ENCODE assay signal across 14 cellular contexts in genomic region chr1:208535518-208535917, GRCh38.
DNase-seq lines count a peak whose midpoint lies in the region; ATAC-seq, FAIRE-seq and TF ChIP-seq lines count a peak whose summit lies in the region.
"Had no signal": no experiment of that assay in that cellular context is flagged by ENCODE, and none has a peak within 500 bp of the region (broad histone marks: within the 10 kb centered on the region; RNA-seq: fewer than 3 reads in every experiment).

No MANE protein-coding gene starts in this region.

- H3K18ac ChIP-seq in mesendoderm (ENCODE audit: low read length) = no peak overlapping the region

- no peaks in the 10 kb centered on the region for H3K36me3 ChIP-seq in BLaER1 treated with 17β-estradiol and CSF1 and Interleukin-3, amounts not matched to agents 10 nM and 100 nM
- H3K36me3 ChIP-seq in K562 (ENCODE audit: control insufficient read depth, insufficient read depth, low read length) (no peaks in the 10 kb centered on the region), mesendoderm (ENCODE audit: control insufficient read depth, insufficient read depth, low read length) (no peaks in the 10 kb centered on the region), suprapubic skin (no peaks in the 10 kb centered on the region), body of pancreas (replicated peaks in 1 of 2; ENCODE audit: insufficient read depth in 1 of 2, low read depth in 2 of 2) (no peaks in the 10 kb centered on the region)
- H3K36me3 ChIP-seq: BE2C had no signal

- no peak overlapping the region for H4K5ac ChIP-seq in mesendoderm (ENCODE audit: low read length)

- H3K9me1 ChIP-seq in K562 (ENCODE audit: control insufficient read depth, insufficient read depth, low read length) = no peaks in the 10 kb centered on the region

- H3K56ac ChIP-seq in mesendoderm (ENCODE audit: low read length) = peak overlapping the region; percentile 4

- H3K27me3 Mint-ChIP-seq in activated T-helper 1 cell treated with anti-CD3 and anti-CD28 coated beads, Interleukin-12 subunit alpha, Interleukin-12 subunit beta, Interleukin-2, Interleukin-4 antibody, amounts not matched to agents 30 ng/mL and 10 ng/mL and 1 ng/mL, durations not matched to agents 14 hours and 24 hours and 36 hours (ENCODE audit: insufficient read depth) = peaks cover 2% of the 10 kb centered on the region

- no peaks in the 10 kb centered on the region for H3K4me1 Mint-ChIP-seq in activated T-helper 1 cell treated with anti-CD3 and anti-CD28 coated beads, Interleukin-12 subunit alpha, Interleukin-12 subunit beta, Interleukin-2, Interleukin-4 antibody, amounts not matched to agents 30 ng/mL and 10 ng/mL and 1 ng/mL, durations not matched to agents 14 hours and 24 hours and 36 hours (ENCODE audit: low read depth)

- H3K27me3 ChIP-seq in BLaER1 treated with 17β-estradiol and CSF1 and Interleukin-3, amounts not matched to agents 10 nM and 100 nM = no peaks in the 10 kb centered on the region
- peaks cover 0 to 13% of the 10 kb centered on the region in 2 experiments; a peak in 3 of 5 replicates for H3K27me3 ChIP-seq in K562 (ENCODE audit: control insufficient read depth in 2 of 2, insufficient read depth in 2 of 2, low read length in 2 of 2)
- H3K27me3 ChIP-seq in mesendoderm (ENCODE audit: insufficient read depth, low read length, poor library complexity) = no peaks in the 10 kb centered on the region
- H3K27me3 ChIP-seq in suprapubic skin = peaks cover 11% of the 10 kb centered on the region
- no peaks in the 10 kb centered on the region for H3K27me3 ChIP-seq in body of pancreas
- H3K27me3 ChIP-seq: BE2C had no signal

- no peak overlapping the region for H2AK5ac ChIP-seq in mesendoderm (ENCODE audit: low read length)

- 3% methylated on average over 7 of the region's 7 CpGs for WGBS in K562 (ENCODE audit: insufficient coverage, low coverage, missing lambda C conversion rate)
- WGBS in mesendoderm (ENCODE audit: extremely low coverage, insufficient coverage, low lambda C conversion rate) = no CpG with 5 or more reads among the region's 7 CpGs
- 87% methylated on average over 7 of the region's 7 CpGs for WGBS in suprapubic skin
- WGBS in body of pancreas, 2 donors = 28 to 53% methylated on average over 4 to 7 of the region's 7 CpGs

- no peak for TF ChIP-seq RAD21 in K562 (CRISPR knock-in tag; conservative IDR thresholded peaks at IDR 0.05 in 1 of 2, IDR thresholded peaks at IDR 0.05 in 1 of 2)

- H3K4me1 ChIP-seq in BLaER1 treated with 17β-estradiol and CSF1 and Interleukin-3, amounts not matched to agents 10 nM and 100 nM = peaks cover 6 to 46% (median 40%) of the 10 kb centered on the region in 10 experiments; a peak in 19 of 20 replicates
- H3K4me1 ChIP-seq in K562 (replicated peaks in 1 of 2; ENCODE audit: control insufficient read depth in 2 of 2, insufficient read depth in 2 of 2, low read length in 2 of 2) = no peaks in the 10 kb centered on the region; a peak in 1 of 5 replicates
- peaks cover 19% of the 10 kb centered on the region for H3K4me1 ChIP-seq in mesendoderm (ENCODE audit: control insufficient read depth, low read depth, low read length)
- H3K4me1 ChIP-seq in suprapubic skin = no peaks in the 10 kb centered on the region
- H3K4me1 ChIP-seq in body of pancreas = no peaks in the 10 kb centered on the region
- H3K4me1 ChIP-seq: A549, Caco-2 had no signal

- no peak overlapping the region for H3K9ac ChIP-seq in BLaER1 treated with 17β-estradiol and CSF1 and Interleukin-3, amounts not matched to agents 10 nM and 100 nM
- H3K9ac ChIP-seq in K562 (ENCODE audit: insufficient read depth in 1 of 2, low read depth in 2 of 2, low read length in 2 of 2) (no peak overlapping the region), mesendoderm (ENCODE audit: low read length) (no peak overlapping the region)

- H3K27ac Mint-ChIP-seq in activated T-helper 1 cell treated with anti-CD3 and anti-CD28 coated beads, Interleukin-12 subunit alpha, Interleukin-12 subunit beta, Interleukin-2, Interleukin-4 antibody, amounts not matched to agents 30 ng/mL and 10 ng/mL and 1 ng/mL, durations not matched to agents 14 hours and 24 hours and 36 hours = no peak overlapping the region
- H3K27ac Mint-ChIP-seq: GM23338 had no signal

- no peaks in the 10 kb centered on the region for H3K79me2 ChIP-seq in K562 (ENCODE audit: control insufficient read depth, insufficient read depth, low read length)
- no peaks in the 10 kb centered on the region for H3K79me2 ChIP-seq in mesendoderm (ENCODE audit: control insufficient read depth, insufficient read depth, low read length)

- no peak for FAIRE-seq in K562 (lab: Jason Lieb, UNC)
- FAIRE-seq: A549 had no signal

- no peak overlapping the region for H3K27ac ChIP-seq in BLaER1 treated with 17β-estradiol and CSF1 and Interleukin-3, amounts not matched to agents 10 nM and 100 nM
- H3K27ac ChIP-seq in K562 (ENCODE audit: extremely low read depth, low read depth, low read length) (no peak overlapping the region), mesendoderm (ENCODE audit: low read depth, low read length) (peak overlapping the region; percentile 81), suprapubic skin (no peak overlapping the region), body of pancreas (no peak overlapping the region)
- H3K27ac ChIP-seq: A549 had no signal

- no peaks in the 10 kb centered on the region for H3K9me3 ChIP-seq in BLaER1 treated with 17β-estradiol and CSF1 and Interleukin-3, amounts not matched to agents 10 nM and 100 nM (replicated peaks in 1 of 11)
- no peaks in the 10 kb centered on the region for H3K9me3 ChIP-seq in K562 (replicated peaks; ENCODE audit: control insufficient read depth, insufficient read depth, low read depth, low read length)
- no peaks in the 10 kb centered on the region for H3K9me3 ChIP-seq in suprapubic skin
- H3K9me3 ChIP-seq in body of pancreas = no peaks in the 10 kb centered on the region
- H3K9me3 ChIP-seq: A549, BE2C, Caco-2 had no signal

- peak overlapping the region in 8 of 11 experiments; percentile 34 to 61 (median 48); a peak in 16 of 22 replicates for H3K4me2 ChIP-seq in BLaER1 treated with 17β-estradiol and CSF1 and Interleukin-3, amounts not matched to agents 10 nM and 100 nM
- H3K4me2 ChIP-seq in K562 (ENCODE audit: insufficient read depth, low read length) (no peak overlapping the region), mesendoderm (ENCODE audit: low read length) (no peak overlapping the region)
- H3K4me2 ChIP-seq: A549, GM23338 had no signal

- TF ChIP-seq POLR2A in K562 (conservative IDR thresholded peaks at IDR 0.05) (no peak), suprapubic skin (IDR thresholded peaks at IDR 0.05) (no peak), body of pancreas (IDR thresholded peaks at IDR 0.05) (no peak)

- in situ Hi-C loops in K562 (cut with MboI) = no loop called here

- TF ChIP-seq EP300 in K562 (IDR thresholded peaks at IDR 0.05; ENCODE audit: low read length) (no peak), suprapubic skin (IDR thresholded peaks at IDR 0.05) (no peak)

- no peaks in the 10 kb centered on the region for H3K36me3 Mint-ChIP-seq in activated T-helper 1 cell treated with anti-CD3 and anti-CD28 coated beads, Interleukin-12 subunit alpha, Interleukin-12 subunit beta, Interleukin-2, Interleukin-4 antibody, amounts not matched to agents 30 ng/mL and 10 ng/mL and 1 ng/mL, durations not matched to agents 14 hours and 24 hours and 36 hours (ENCODE audit: low read depth)
- H3K36me3 Mint-ChIP-seq: CD8-positive, alpha-beta memory T cell had no signal

- BruUV-seq in K562 (replicated peaks; lab: Mats Ljungman, UMichigan) = no TSS peak

- H3K23ac ChIP-seq in mesendoderm (ENCODE audit: low read length) = no peak overlapping the region

- ATAC-seq in K562 (peak; percentile 48), body of pancreas (no peak)
- ATAC-seq: A549, GM23338 had no signal

- POLR2A ChIA-PET in K562 (lab: Yijun Ruan, JAX) = no interaction called here

- DNase-seq in NCI-H524 treated with DMSO at 0.1 percent for 48 hours (lab: John Stamatoyannopoulos, UW) (peak; percentile 78), K562 (ENCODE audit: extremely low read depth in 1 of 4, low spot score in 3 of 4) (peak in 1 of 4 experiments; percentile 10), mesendoderm (no peak), suprapubic skin (ENCODE audit: low spot score in 2 of 2) (no peak), body of pancreas (no peak)
- no peak for DNase-seq in activated T-helper 1 cell treated with anti-CD3 and anti-CD28 coated beads, Interleukin-12 subunit alpha, Interleukin-12 subunit beta, Interleukin-2, Interleukin-4 antibody, amounts not matched to agents 30 ng/mL and 10 ng/mL and 1 ng/mL, durations not matched to agents 14 hours and 24 hours and 36 hours (ENCODE audit: low spot score)
- no peak for DNase-seq in activated T-cell treated with anti-CD3 and anti-CD28 coated beads, Interleukin-2, amount 50 U/mL, for 48 hours
- DNase-seq: BE2C; Caco-2; CD8-positive, alpha-beta memory T cell; H7 had no signal

- H3K4ac ChIP-seq in mesendoderm (ENCODE audit: low read depth, low read length) = peak overlapping the region; percentile 37

- H3K4me3 Mint-ChIP-seq in activated T-helper 1 cell treated with anti-CD3 and anti-CD28 coated beads, Interleukin-12 subunit alpha, Interleukin-12 subunit beta, Interleukin-2, Interleukin-4 antibody, amounts not matched to agents 30 ng/mL and 10 ng/mL and 1 ng/mL, durations not matched to agents 14 hours and 24 hours and 36 hours = no peak overlapping the region
- H3K4me3 Mint-ChIP-seq: CD8-positive, alpha-beta memory T cell; GM23338 had no signal

- H3K9me3 Mint-ChIP-seq in activated T-helper 1 cell treated with anti-CD3 and anti-CD28 coated beads, Interleukin-12 subunit alpha, Interleukin-12 subunit beta, Interleukin-2, Interleukin-4 antibody, amounts not matched to agents 30 ng/mL and 10 ng/mL and 1 ng/mL, durations not matched to agents 14 hours and 24 hours and 36 hours = no peaks in the 10 kb centered on the region
- H3K9me3 Mint-ChIP-seq: CD8-positive, alpha-beta memory T cell; GM23338 had no signal

- H4K8ac ChIP-seq in mesendoderm (ENCODE audit: low read depth, low read length) = no peak overlapping the region

- CTCF ChIA-PET in K562 (lab: Yijun Ruan, JAX; ENCODE audit: low intra/inter-chr PET ratio) = no interaction called here

- H2BK120ac ChIP-seq in mesendoderm (ENCODE audit: low read depth, low read length) = no peak overlapping the region

- H3K79me1 ChIP-seq in mesendoderm (ENCODE audit: low read length) = no peaks in the 10 kb centered on the region

- no peak overlapping the region for H2AFZ ChIP-seq in K562 (ENCODE audit: low read depth, low read length)
- H2AFZ ChIP-seq: GM23338 had no signal

- no peak overlapping the region for H3K4me3 ChIP-seq in BLaER1 treated with 17β-estradiol and CSF1 and Interleukin-3, amounts not matched to agents 10 nM and 100 nM
- H3K4me3 ChIP-seq in K562 (no peak overlapping the region), mesendoderm (ENCODE audit: low read length) (no peak overlapping the region), suprapubic skin (no peak overlapping the region), body of pancreas (no peak overlapping the region)
- H3K4me3 ChIP-seq: A549, GM23338 had no signal

- no peak for TF ChIP-seq CTCF in K562 (IDR thresholded peaks at IDR 0.05 in 2 of 3, conservative IDR thresholded peaks at IDR 0.05 in 1 of 3; ENCODE audit: insufficient read depth in 2 of 3, low read depth in 1 of 3, low read length in 3 of 3)
- TF ChIP-seq CTCF in suprapubic skin (IDR thresholded peaks at IDR 0.05) = no peak
- no peak for TF ChIP-seq CTCF in body of pancreas (IDR thresholded peaks at IDR 0.05)

- intact Hi-C loops in K562 (cut with micrococcal nuclease) (no loop called here), body of pancreas (cut with DNase I) (no loop called here)
- intact Hi-C loops in activated T-helper 1 cell treated with anti-CD3 and anti-CD28 coated beads, Interleukin-12 subunit alpha, Interleukin-12 subunit beta, Interleukin-2, Interleukin-4 antibody, amounts not matched to agents 30 ng/mL and 10 ng/mL and 1 ng/mL, durations not matched to agents 14 hours and 24 hours and 36 hours (cut with micrococcal nuclease) = no loop called here

- no peak overlapping the region for H2BK15ac ChIP-seq in mesendoderm (replicated peaks; ENCODE audit: low read depth)

- no peaks in the 10 kb centered on the region for H4K20me1 ChIP-seq in BLaER1 treated with 17β-estradiol and CSF1 and Interleukin-3, amounts not matched to agents 10 nM and 100 nM
- H4K20me1 ChIP-seq in K562 (replicated peaks; ENCODE audit: control insufficient read depth, insufficient read depth, low read length) = no peaks in the 10 kb centered on the region

- H2BK5ac ChIP-seq in mesendoderm (ENCODE audit: low read length) = peak overlapping the region; percentile 75

Comparison
In these comparisons a context has a peak if more than half of its experiments do, and no peak if none do; other contexts are left out.
1. H3K4me2 ChIP-seq: peak in BLaER1 treated with 17β-estradiol and CSF1 and Interleukin-3, amounts not matched to agents 10 nM and 100 nM (8 of 11); none in K562 (single experiment) and mesendoderm (single experiment).